Comparison of ENCODE assay signal across 8 cellular contexts in genomic region chr11:1486054-1486825, GRCh38. TPM values are rescaled to one million over a fixed set of nuclear protein-coding genes. Genes with fewer than 3 reads are reported as not detected.
DNase-seq lines count a peak whose midpoint lies in the region; ATAC-seq, FAIRE-seq and TF ChIP-seq lines count a peak whose summit lies in the region.

Gene MOB2 (minus strand): TSS chr11:1486779. CDS start chr11:1486556, 223 bp downstream.

- no peak within 1 kb of the TSS for H3K9ac ChIP-seq in HCT116 (ENCODE audit: low read length)

- no peaks in the 10 kb centered on the region for H3K27me3 Mint-ChIP-seq in activated naive CD8-positive, alpha-beta T cell treated with anti-CD3 and anti-CD28 coated beads, Interleukin-2, amount 10 ng/mL, durations not matched to agents 7 days and 5 days
- H3K27me3 Mint-ChIP-seq in immature natural killer cell (ENCODE audit: low read depth in 3 of 3): peaks cover 0 to 4% (median 2%) of the 10 kb centered on the region in 3 donors

- 0 out of 2 replicates have a peak, but pooled peaks have one; percentile 15 for ATAC-seq in HCT116
- no peak for ATAC-seq in activated naive CD8-positive, alpha-beta T cell treated with anti-CD3 and anti-CD28 coated beads, Interleukin-2, amount 10 ng/mL, durations not matched to agents 7 days and 5 days (ENCODE audit: low read depth)

- DNase-seq in HCT116 (ENCODE audit: low read depth, low spot score) (no peak), immature natural killer cell (peak in 1 of 3 donors; percentile 15), small intestine (peak; percentile 52), dedifferentiated amniotic fluid mesenchymal stem cell (ENCODE audit: extremely low spot score) (no peak), brain microvascular endothelial cell (no peak), islet precursor cell (no peak), EL (no peak)
- no peak for DNase-seq in activated naive CD8-positive, alpha-beta T cell treated with anti-CD3 and anti-CD28 coated beads, Interleukin-2, amount 10 ng/mL, durations not matched to agents 7 days and 5 days

- WGBS in small intestine, 3 donors: 23 to 38% (median 32%) methylated on average over 27 to 31 of the region's 31 CpGs

- H3K36me3 ChIP-seq in HCT116 (ENCODE audit: control insufficient read depth in 1 of 2, insufficient read depth in 2 of 2, low read length in 2 of 2) (no peaks in the 10 kb centered on the region), small intestine (ENCODE audit: control insufficient read depth in 2 of 2, insufficient read depth in 2 of 2, low read length in 2 of 2) (no peaks in the 10 kb centered on the region), brain microvascular endothelial cell (replicated peaks) (no peaks in the 10 kb centered on the region)

- H3K79me2 ChIP-seq in HCT116 (ENCODE audit: insufficient read depth, low read length): peaks cover 7% of the 10 kb centered on the region

- TF ChIP-seq RAD21 in HCT116 (IDR thresholded peaks at IDR 0.05; ENCODE audit: low read depth): no peak

- H2AFZ ChIP-seq in HCT116 (ENCODE audit: low read depth, low read length, poor library complexity, severe bottlenecking): no peak within 1 kb of the TSS

- H3K27me3 ChIP-seq in HCT116 (ENCODE audit: insufficient read depth, low read length) (no peaks in the 10 kb centered on the region), small intestine (ENCODE audit: control insufficient read depth in 2 of 2, insufficient read depth in 2 of 2, low read length in 2 of 2) (no peaks in the 10 kb centered on the region), brain microvascular endothelial cell (replicated peaks) (no peaks in the 10 kb centered on the region)

- RAD21 ChIA-PET in HCT116 (lab: Charles Lee; ENCODE audit: low non-redundant PET in 1 of 2, low total read pairs in 2 of 2, uncharacterized antibody in 2 of 2, unreplicated experiment in 2 of 2): no interaction called here

- CTCF ChIA-PET in HCT116 (lab: Charles Lee): no interaction called here

- H4K20me1 ChIP-seq in HCT116 (ENCODE audit: insufficient read depth): no peaks in the 10 kb centered on the region

- POLR2A ChIA-PET in HCT116 (lab: Charles Lee): no interaction called here
- POLR2A ChIA-PET in activated naive CD8-positive, alpha-beta T cell treated with anti-CD3 and anti-CD28 coated beads, Interleukin-2, amount 10 ng/mL, durations not matched to agents 7 days and 5 days (lab: Charles Lee): no interaction called here

- H3K9me3 Mint-ChIP-seq in activated naive CD8-positive, alpha-beta T cell treated with anti-CD3 and anti-CD28 coated beads, Interleukin-2, amount 10 ng/mL, durations not matched to agents 7 days and 5 days: no peaks in the 10 kb centered on the region
- H3K9me3 Mint-ChIP-seq in immature natural killer cell: no peaks in the 10 kb centered on the region

- no TSS peak for BruUV-seq in HCT116 (replicated peaks; lab: Mats Ljungman, UMichigan)

- no peaks in the 10 kb centered on the region for H3K9me2 ChIP-seq in HCT116 (ENCODE audit: insufficient read depth)

- H3K4me3 ChIP-seq in HCT116 (replicated peaks in 1 of 2; ENCODE audit: low read depth in 1 of 2, low read length in 2 of 2) (no peak within 1 kb of the TSS), small intestine (ENCODE audit: low read depth in 1 of 2, low read length in 2 of 2) (peak within 1 kb of the TSS in 1 of 2 donors; percentile 8), brain microvascular endothelial cell (ENCODE audit: low read depth, low read length) (no peak within 1 kb of the TSS)

- no peak for FAIRE-seq in small intestine (lab: Jason Lieb, UNC)

- H3K27ac ChIP-seq in HCT116 (ENCODE audit: low read depth, low read length) (no peak within 1 kb of the TSS; the same call in 1 of the 2 replicates), small intestine (ENCODE audit: low read depth in 1 of 2, low read length in 1 of 2) (peak within 1 kb of the TSS in 1 of 2 donors; percentile 56), brain microvascular endothelial cell (no peak within 1 kb of the TSS)

- H3K9me3 ChIP-seq in HCT116 (ENCODE audit: control insufficient read depth in 1 of 2, insufficient read depth in 1 of 2, low read depth in 1 of 2, low read length in 2 of 2) (no peaks in the 10 kb centered on the region), small intestine (ENCODE audit: control insufficient read depth, low read depth) (no peaks in the 10 kb centered on the region)

- H3K4me1 Mint-ChIP-seq in activated naive CD8-positive, alpha-beta T cell treated with anti-CD3 and anti-CD28 coated beads, Interleukin-2, amount 10 ng/mL, durations not matched to agents 7 days and 5 days: no peaks in the 10 kb centered on the region
- peaks cover 36 to 47% of the 10 kb centered on the region in 2 donors for H3K4me1 Mint-ChIP-seq in immature natural killer cell

- no peaks in the 10 kb centered on the region for H3K36me3 Mint-ChIP-seq in activated naive CD8-positive, alpha-beta T cell treated with anti-CD3 and anti-CD28 coated beads, Interleukin-2, amount 10 ng/mL, durations not matched to agents 7 days and 5 days
- H3K36me3 Mint-ChIP-seq in immature natural killer cell: no peaks in the 10 kb centered on the region

- no peak within 1 kb of the TSS for H3K4me3 Mint-ChIP-seq in activated naive CD8-positive, alpha-beta T cell treated with anti-CD3 and anti-CD28 coated beads, Interleukin-2, amount 10 ng/mL, durations not matched to agents 7 days and 5 days
- H3K4me3 Mint-ChIP-seq in immature natural killer cell: peak within 1 kb of the TSS in 4 of 5 donors; percentile 12 to 38 (median 30)

- H3K4me2 ChIP-seq in HCT116 (ENCODE audit: low read length): no peak within 1 kb of the TSS

- H3K4me1 ChIP-seq in HCT116 (ENCODE audit: control insufficient read depth in 1 of 2, insufficient read depth in 2 of 2, low read length in 2 of 2) (peaks cover 13% of the 10 kb centered on the region in 2 experiments; a peak in 2 of 4 replicates), small intestine (ENCODE audit: control insufficient read depth in 2 of 2, insufficient read depth in 1 of 2, low read depth in 1 of 2, low read length in 1 of 2) (peaks cover 10 to 14% of the 10 kb centered on the region in 2 donors)

- TF ChIP-seq CTCF in HCT116 (IDR thresholded peaks at IDR 0.05 in 2 of 3, conservative IDR thresholded peaks at IDR 0.05 in 1 of 3; ENCODE audit: borderline replicate concordance in 1 of 3, insufficient read depth in 1 of 3, low read depth in 2 of 3, low read length in 2 of 3) (no peak), brain microvascular endothelial cell (IDR thresholded peaks at IDR 0.05; ENCODE audit: low read depth, low read length, missing control alignments) (no peak)

- in situ Hi-C loops in brain microvascular endothelial cell (cut with HindIII; ENCODE audit: low pct_ligation_motif_present, low sequenced_read_pairs): no loop called here

- TF ChIP-seq POLR2A in HCT116 (IDR thresholded peaks at IDR 0.05; ENCODE audit: borderline replicate concordance, extremely low read depth, insufficient read depth, insufficient read length): no peak

- intact Hi-C loops in HCT116 (cut with micrococcal nuclease): no loop called here

- no peak within 1 kb of the TSS for H3K27ac Mint-ChIP-seq in activated naive CD8-positive, alpha-beta T cell treated with anti-CD3 and anti-CD28 coated beads, Interleukin-2, amount 10 ng/mL, durations not matched to agents 7 days and 5 days
- H3K27ac Mint-ChIP-seq in immature natural killer cell: peak within 1 kb of the TSS; percentile 20 to 71 (median 52)

TF ChIP-seq in HCT116, 20 proteins besides CTCF, POLR2A, EP300 and RAD21:
- no peak for TF ChIP-seq FOSL1 (IDR thresholded peaks at IDR 0.05; ENCODE audit: low read depth)
- TF ChIP-seq CEBPB (IDR thresholded peaks at IDR 0.05; ENCODE audit: low read depth): no peak
- TF ChIP-seq ELF1 (IDR thresholded peaks at IDR 0.05; ENCODE audit: borderline replicate concordance, low read depth): no peak
- TF ChIP-seq, protein P1, sequence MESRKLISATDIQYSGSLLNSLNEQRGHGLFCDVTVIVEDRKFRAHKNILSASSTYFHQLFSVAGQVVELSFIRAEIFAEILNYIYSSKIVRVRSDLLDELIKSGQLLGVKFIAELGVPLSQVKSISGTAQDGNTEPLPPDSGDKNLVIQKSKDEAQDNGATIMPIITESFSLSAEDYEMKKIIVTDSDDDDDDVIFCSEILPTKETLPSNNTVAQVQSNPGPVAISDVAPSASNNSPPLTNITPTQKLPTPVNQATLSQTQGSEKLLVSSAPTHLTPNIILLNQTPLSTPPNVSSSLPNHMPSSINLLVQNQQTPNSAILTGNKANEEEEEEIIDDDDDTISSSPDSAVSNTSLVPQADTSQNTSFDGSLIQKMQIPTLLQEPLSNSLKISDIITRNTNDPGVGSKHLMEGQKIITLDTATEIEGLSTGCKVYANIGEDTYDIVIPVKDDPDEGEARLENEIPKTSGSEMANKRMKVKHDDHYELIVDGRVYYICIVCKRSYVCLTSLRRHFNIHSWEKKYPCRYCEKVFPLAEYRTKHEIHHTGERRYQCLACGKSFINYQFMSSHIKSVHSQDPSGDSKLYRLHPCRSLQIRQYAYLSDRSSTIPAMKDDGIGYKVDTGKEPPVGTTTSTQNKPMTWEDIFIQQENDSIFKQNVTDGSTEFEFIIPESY (IDR thresholded peaks at IDR 0.05; ENCODE audit: extremely low read depth, insufficient replicate concordance, low read length): no peak
- TF ChIP-seq SRF (IDR thresholded peaks at IDR 0.05; ENCODE audit: low read depth): no peak
- no peak for TF ChIP-seq ZFX (IDR thresholded peaks at IDR 0.05)
- TF ChIP-seq TCF7L2 (IDR thresholded peaks at IDR 0.05; ENCODE audit: borderline replicate concordance, extremely low read depth, insufficient read depth, insufficient read length): no peak
- no peak for TF ChIP-seq SP1 (IDR thresholded peaks at IDR 0.05; ENCODE audit: low read depth)
- TF ChIP-seq EGR1 (IDR thresholded peaks at IDR 0.05; ENCODE audit: low read depth): no peak
- TF ChIP-seq CBX3 (IDR thresholded peaks at IDR 0.05; ENCODE audit: low read depth): no peak
- TF ChIP-seq POLR2AphosphoS5 (IDR thresholded peaks at IDR 0.05; ENCODE audit: low read depth, low read length): no peak
- no peak for TF ChIP-seq SIN3A (IDR thresholded peaks at IDR 0.05; ENCODE audit: low read depth)
- no peak for TF ChIP-seq ZNF274 (IDR thresholded peaks at IDR 0.05; ENCODE audit: low read depth, low read length)
- TF ChIP-seq, protein P2, sequence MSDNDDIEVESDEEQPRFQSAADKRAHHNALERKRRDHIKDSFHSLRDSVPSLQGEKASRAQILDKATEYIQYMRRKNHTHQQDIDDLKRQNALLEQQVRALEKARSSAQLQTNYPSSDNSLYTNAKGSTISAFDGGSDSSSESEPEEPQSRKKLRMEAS (IDR thresholded peaks at IDR 0.05): no peak
- no peak for TF ChIP-seq YY1 (IDR thresholded peaks at IDR 0.05; ENCODE audit: extremely low read depth, insufficient replicate concordance, low read depth, low read length)
TF ChIP-seq in HCT116: peak in this region for 0.

RNA-seq across cellular contexts. Expression of gene MOB2, which starts in this region (rescaled TPM):
- 25.7 TPM for total RNA-seq in HCT116 (2021; ENCODE audit: unreplicated experiment)
- 34.3 and 38.6 TPM in 2 replicates for polyA plus RNA-seq in HCT116 (2012)
- 10 to 100 TPM; 43.2 to 47.2 TPM for total RNA-seq in activated naive CD8-positive, alpha-beta T cell treated with anti-CD3 and anti-CD28 coated beads, Interleukin-2, amount 10 ng/mL, durations not matched to agents 7 days and 5 days
- polyA plus RNA-seq in immature natural killer cell (10 to 100 TPM; 43.7 to 70.9 (median 68.8) TPM), small intestine (10 to 100 TPM; 40.3 to 48.6 (median 43.8) TPM)
